Comparison of ENCODE assay signal across 30 cellular contexts in the genomic region with DNA sequence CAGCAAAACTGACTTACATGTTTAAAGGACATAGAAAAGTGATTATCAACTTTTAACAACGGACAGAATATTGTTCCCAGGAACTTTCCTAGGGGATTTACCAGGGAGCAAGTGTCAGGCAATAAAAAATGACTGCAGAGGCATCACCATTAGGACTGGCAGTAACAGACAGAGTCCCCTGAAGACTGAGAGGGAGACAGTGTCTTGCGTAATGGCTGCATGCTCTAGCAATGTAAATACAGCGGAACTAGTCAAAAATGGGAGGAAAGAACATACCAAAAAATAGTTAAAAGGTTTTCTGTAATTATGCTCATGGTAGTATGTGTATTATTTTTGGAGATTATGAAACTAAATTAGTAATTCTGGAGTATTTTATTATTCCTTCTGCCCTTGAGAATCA.
"Had no signal": no experiment of that assay in that cellular context is flagged by ENCODE, and none has a peak within 500 bp of the region (broad histone marks: within the 10 kb centered on the region; RNA-seq: fewer than 3 reads in every experiment).

No MANE protein-coding gene starts in this region.

- FAIRE-seq: colon, pancreas had no signal

- H3K27me3 ChIP-seq: esophagus squamous epithelium, hepatocyte, pancreas, suprapubic skin, tibial artery had no signal

- H3K27me3 Mint-ChIP-seq: activated CD4-positive, alpha-beta T cell treated with anti-CD3 and anti-CD28 coated beads, Interleukin-2, amount 10 ng/mL, durations not matched to agents 7 days and 5 days; activated naive CD8-positive, alpha-beta T cell; stimulated activated memory B cell treated with anti-CD40 and anti-IgM and Interleukin-4, amounts not matched to agents 10 μg/mL and 1 μg/mL and 100 μg/mL, for 72 hours had no signal

- H2AFZ ChIP-seq: hepatocyte had no signal

- H3K9me3 Mint-ChIP-seq: activated CD4-positive, alpha-beta T cell treated with anti-CD3 and anti-CD28 coated beads, Interleukin-2, amount 10 ng/mL, durations not matched to agents 7 days and 5 days had no signal

- H3K79me2 ChIP-seq: hepatocyte had no signal

- H3K4me3 Mint-ChIP-seq: activated CD4-positive, alpha-beta T cell treated with anti-CD3 and anti-CD28 coated beads, Interleukin-2, amount 10 ng/mL, durations not matched to agents 7 days and 5 days; activated CD8-positive, alpha-beta memory T cell treated with anti-CD3 and anti-CD28 coated beads, Interleukin-2, amount 10 ng/mL, durations not matched to agents 7 days and 5 days; activated CD8-positive, alpha-beta T cell treated with anti-CD3 and anti-CD28 coated beads, Interleukin-2, amount 10 ng/mL, durations not matched to agents 7 days and 5 days; activated naive CD8-positive, alpha-beta T cell; activated T-cell treated with anti-CD3 and anti-CD28 coated beads, Interleukin-2, amount 50 U/mL, for 72 hours; naive thymus-derived CD4-positive, alpha-beta T cell; stimulated activated memory B cell treated with anti-CD40 and anti-IgM and Interleukin-4, amounts not matched to agents 10 μg/mL and 1 μg/mL and 100 μg/mL, for 72 hours; WTC11 had no signal

- DNase-seq: activated CD4-positive, alpha-beta T cell treated with anti-CD3 and anti-CD28 coated beads for 1 hour; activated CD4-positive, alpha-beta T cell treated with anti-CD3 and anti-CD28 coated beads, Interleukin-2, amount 10 ng/mL, durations not matched to agents 7 days and 5 days; activated CD8-positive, alpha-beta memory T cell treated with anti-CD3 and anti-CD28 coated beads, Interleukin-2, amount 10 ng/mL, durations not matched to agents 7 days and 5 days; activated CD8-positive, alpha-beta T cell treated with anti-CD3 and anti-CD28 coated beads, Interleukin-2, amount 10 ng/mL, durations not matched to agents 7 days and 5 days; activated naive CD4-positive, alpha-beta T cell; activated T-cell treated with anti-CD3 and anti-CD28 coated beads, Interleukin-2, amount 50 U/mL, for 72 hours; anterior cingulate cortex; dermis blood vessel endothelial cell; effector CD4-positive, alpha-beta T cell; esophagus squamous epithelium; glutamatergic neuron; islet precursor cell; left cardiac atrium; midbrain; naive thymus-derived CD4-positive, alpha-beta T cell; pancreas; psoas muscle; stimulated activated CD4-positive, alpha-beta T cell treated with anti-CD3 and anti-CD28 coated beads, Interleukin-1b, Interleukin-23, amount 100 ng/mL, for 48 hours; stimulated activated CD4-positive, alpha-beta T cell treated with anti-CD3 and anti-CD28 coated beads, Interleukin-4, amount 100 ng/mL, for 4 hours; stimulated activated CD8-positive, alpha-beta memory T cell treated with anti-CD3 and anti-CD28 coated beads, Interleukin-4, amount 100 ng/mL, for 48 hours; T-helper 2 cell; tibial artery had no signal

- H3K4me1 ChIP-seq: esophagus squamous epithelium, pancreas, psoas muscle, suprapubic skin had no signal

- H3K36me3 ChIP-seq: esophagus squamous epithelium, pancreas, suprapubic skin, tibial artery had no signal

- H3K4me1 Mint-ChIP-seq: WTC11 had no signal

- H3K4me3 ChIP-seq: esophagus squamous epithelium, hepatocyte, pancreas, psoas muscle, smooth muscle cell, suprapubic skin, tibial artery had no signal

- H3K9me3 ChIP-seq: esophagus squamous epithelium, pancreas, psoas muscle, suprapubic skin, tibial artery had no signal

- H3K36me3 Mint-ChIP-seq: WTC11 had no signal

- H3K27ac Mint-ChIP-seq: activated CD4-positive, alpha-beta T cell treated with anti-CD3 and anti-CD28 coated beads, Interleukin-2, amount 10 ng/mL, durations not matched to agents 7 days and 5 days; activated CD8-positive, alpha-beta memory T cell treated with anti-CD3 and anti-CD28 coated beads, Interleukin-2, amount 10 ng/mL, durations not matched to agents 7 days and 5 days; activated CD8-positive, alpha-beta T cell treated with anti-CD3 and anti-CD28 coated beads, Interleukin-2, amount 10 ng/mL, durations not matched to agents 7 days and 5 days; activated naive CD8-positive, alpha-beta T cell; activated T-cell treated with anti-CD3 and anti-CD28 coated beads, Interleukin-2, amount 50 U/mL, for 72 hours; naive thymus-derived CD4-positive, alpha-beta T cell; stimulated activated memory B cell treated with anti-CD40 and anti-IgM and Interleukin-4, amounts not matched to agents 10 μg/mL and 1 μg/mL and 100 μg/mL, for 72 hours; WTC11 had no signal

- ATAC-seq: activated CD8-positive, alpha-beta memory T cell treated with anti-CD3 and anti-CD28 coated beads, Interleukin-2, amount 10 ng/mL, durations not matched to agents 7 days and 5 days; activated CD8-positive, alpha-beta T cell treated with anti-CD3 and anti-CD28 coated beads, Interleukin-2, amount 10 ng/mL, durations not matched to agents 7 days and 5 days; activated T-cell treated with anti-CD3 and anti-CD28 coated beads, Interleukin-2, amount 50 U/mL, for 72 hours; left cardiac atrium; naive thymus-derived CD4-positive, alpha-beta T cell; pancreas; psoas muscle; stimulated activated memory B cell treated with anti-CD40 and anti-IgM and Interleukin-4, amounts not matched to agents 10 μg/mL and 1 μg/mL and 100 μg/mL, for 72 hours; WTC11 had no signal

- H3K4me2 ChIP-seq: hepatocyte, smooth muscle cell had no signal

- H3K27ac ChIP-seq: epithelial cell of prostate, esophagus squamous epithelium, hepatocyte, pancreas, psoas muscle, suprapubic skin, tibial artery had no signal
